ENCODE assay signal across 8 cellular contexts in the genomic region with DNA sequence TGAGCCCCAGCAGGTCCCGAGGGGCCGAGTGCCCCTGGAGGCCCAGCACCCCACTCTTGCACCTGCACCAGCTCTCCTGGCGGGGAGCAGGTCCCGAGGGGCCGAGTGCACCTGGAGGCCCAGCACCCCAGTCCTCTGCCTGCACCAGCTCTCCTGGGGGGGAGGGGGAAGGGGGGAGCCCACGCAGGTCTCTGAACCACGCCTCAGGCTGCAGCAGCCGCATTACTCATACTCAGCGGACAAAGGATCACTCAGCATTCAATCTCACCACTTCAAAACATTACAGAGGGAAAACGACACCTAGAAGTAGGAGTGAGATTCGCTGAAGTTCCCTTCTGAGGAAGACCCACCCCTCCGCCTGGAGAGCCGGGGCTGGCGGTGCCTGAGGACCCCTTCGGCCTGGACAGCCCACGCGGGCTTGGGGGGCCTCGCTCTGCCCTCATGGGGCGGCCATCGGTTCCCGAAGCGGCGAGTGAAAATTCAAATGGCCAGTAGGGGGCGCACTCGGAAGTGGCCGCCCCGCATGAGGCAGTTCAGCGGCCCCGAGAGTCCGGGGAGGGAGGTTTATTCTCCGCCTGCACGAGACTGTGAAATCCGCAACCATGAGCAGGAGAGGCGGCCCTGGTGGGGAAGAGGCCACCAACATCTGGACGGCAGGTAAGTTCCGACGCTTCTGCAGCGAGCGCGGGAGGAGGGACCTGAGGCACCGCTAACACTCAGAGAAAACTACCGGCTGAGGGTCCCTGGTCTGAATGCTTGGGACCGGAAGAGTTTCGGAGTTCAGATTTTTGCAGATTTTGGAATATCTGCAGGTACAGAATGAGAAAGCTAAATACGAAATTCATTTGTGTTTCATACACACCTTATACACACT. TPM values are rescaled to one million over a fixed set of nuclear protein-coding genes. Genes with fewer than 3 reads are reported as not detected.
DNase-seq lines count a peak whose midpoint lies in the region; ATAC-seq and TF ChIP-seq lines count a peak whose summit lies in the region.

No MANE protein-coding gene starts in this region.

- H3K4me1 ChIP-seq in SJSA1 (replicated peaks): peaks cover 15% of the 10 kb centered on the region
- H3K4me1 ChIP-seq in ovary (ENCODE audit: insufficient read depth): peaks cover 9% of the 10 kb centered on the region
- peaks cover 0 to 38% (median 32%) of the 10 kb centered on the region in 4 donors for H3K4me1 ChIP-seq in tibial artery

- intact Hi-C loops in CD14-positive monocyte (cut with micrococcal nuclease) (loop anchor here (2.0 to 5.0 kb wide), 4 partner anchors 45 to 95 kb away; no protein-coding TSS in a partner anchor), ovary (cut with DNase I) (loop anchor here in 3 of 4 donors (5.0 to 10.0 kb wide), 2 partner anchors 88 to 90 kb away; no protein-coding TSS in a partner anchor), tibial artery (cut with DNase I; ENCODE audit: low total_unique reads) (loop anchor here (5.0 kb wide), 3 partner anchors 35 to 330 kb away; a partner anchor contains a TSS)

- TF ChIP-seq POLR2A in ovary (IDR thresholded peaks at IDR 0.05): no peak

- H3K4me3 Mint-ChIP-seq in CD14-positive monocyte: peak overlapping the region; percentile 81 to 93

- H3K9me3 ChIP-seq in SJSA1 (replicated peaks) (no peaks in the 10 kb centered on the region), ovary (no peaks in the 10 kb centered on the region), tibial artery (no peaks in the 10 kb centered on the region)

- H3K27ac ChIP-seq in SJSA1 (no peak overlapping the region), ovary (no peak overlapping the region), tibial artery (peak overlapping the region; percentile 78 to 81)

- peaks cover 0 to under 1% of the 10 kb centered on the region in 2 donors for H3K36me3 Mint-ChIP-seq in CD14-positive monocyte

- 8 to 9% (median 9%) methylated on average over 44 to 45 of the region's 45 CpGs for WGBS in ovary, 3 donors

- H3K4me3 ChIP-seq in SJSA1: peak overlapping the region; percentile 12; the same call in 1 of the 2 replicates
- peak overlapping the region; percentile 40 for H3K4me3 ChIP-seq in ovary
- peak overlapping the region; percentile 46 to 53 for H3K4me3 ChIP-seq in tibial artery

- TF ChIP-seq EP300 in ovary (IDR thresholded peaks at IDR 0.05): no peak

- TF ChIP-seq CTCF in CD14-positive monocyte (IDR thresholded peaks at IDR 0.05) (peak; percentile 97), ovary (IDR thresholded peaks at IDR 0.05) (peak; percentile 81 to 95 (median 82)), tibial artery (IDR thresholded peaks at IDR 0.05) (peak; percentile 86 to 90)

- 0 out of 2 replicates have a peak, but pooled peaks cover 3% of the 10 kb centered on the region for H3K27me3 ChIP-seq in SJSA1 (replicated peaks)
- H3K27me3 ChIP-seq in ovary: no peaks in the 10 kb centered on the region
- no peaks in the 10 kb centered on the region for H3K27me3 ChIP-seq in tibial artery

- H3K4me1 Mint-ChIP-seq in CD14-positive monocyte: peaks cover 47% of the 10 kb centered on the region

- H3K27me3 Mint-ChIP-seq in CD14-positive monocyte (ENCODE audit: low read depth in 3 of 3): peaks cover 2 to 9% (median 4%) of the 10 kb centered on the region in 3 donors

- H3K27ac Mint-ChIP-seq in CD14-positive monocyte: peak overlapping the region in 2 of 7 donors; percentile 25 to 80

- no peaks in the 10 kb centered on the region for H3K36me3 ChIP-seq in SJSA1
- H3K36me3 ChIP-seq in ovary: no peaks in the 10 kb centered on the region
- peaks cover 5 to 10% (median 6%) of the 10 kb centered on the region in 3 donors for H3K36me3 ChIP-seq in tibial artery

- DNase-seq in CD14-positive monocyte (ENCODE audit: low spot score) (no peak), GM19240 (ENCODE audit: insufficient read length, low spot score) (peak; percentile 98), SJSA1 (ENCODE audit: low read depth in 1 of 2, low spot score in 2 of 2) (peak in 1 of 2 experiments; percentile 54), glomerular visceral epithelial cell (ENCODE audit: extremely low spot score) (peak; percentile 73), ovary (peak; percentile 62 to 83 (median 79)), tibial artery (peak; percentile 74 to 83)
- peak; percentile 65 for DNase-seq in activated naive CD4-positive, alpha-beta T cell treated with anti-CD3 and anti-CD28 coated beads, Interleukin-2, amount 50 U/mL, for 16 hours

- peak; percentile 74 for ATAC-seq in HG03442 (IDR thresholded peaks at IDR 0.05; ENCODE audit: unreplicated experiment)

- H3K9me3 Mint-ChIP-seq in CD14-positive monocyte: no peaks in the 10 kb centered on the region

RNA-seq across cellular contexts. Expression of a gene that starts 1.1 kb away (rescaled TPM):
- polyA plus RNA-seq in CD14-positive monocyte (1 to 10 TPM in 1 of 2 donors, under 1 TPM in 1; 0.35 to 4.1 TPM), ovary (1 to 10 TPM; 2.0 to 2.9 TPM)
- not detected in 2 replicates for total RNA-seq in SJSA1 (2014; rRNA removed; shearing (Covaris generic))
- total RNA-seq in ovary: 1 to 10 TPM in 6 of 7 donors, under 1 TPM in 1; 0.48 to 7.5 (median 3.2) TPM

RNA-seq across cellular contexts. Expression of a gene that starts 42.5 kb away (rescaled TPM):
- polyA plus RNA-seq in CD14-positive monocyte (under 1 TPM; 0.48 TPM), ovary (10 to 100 TPM in 1 of 2 donors, 1 to 10 TPM in 1; 7.9 to 25.0 TPM)
- 0.08 and 0.72 TPM in 2 replicates for total RNA-seq in SJSA1 (2014; rRNA removed; shearing (Covaris generic))
- 10 to 100 TPM in 3 of 7 donors, 1 to 10 TPM in 4; 6.1 to 20.1 (median 8.4) TPM for total RNA-seq in ovary

Comparison
In these comparisons a context has a peak if more than half of its experiments do, and no peak if none do; other contexts are left out.
1. H3K27ac ChIP-seq: peak in tibial artery (2 of 2); none in SJSA1 (single experiment) and ovary (0 of 2).
2. Peak in every context shown above with its lines, with median percentiles within 50 percentile points of each other: CTCF ChIP-seq and H3K4me3 ChIP-seq.